1 cellular context compared by ENCODE assay signal in the genomic region with DNA sequence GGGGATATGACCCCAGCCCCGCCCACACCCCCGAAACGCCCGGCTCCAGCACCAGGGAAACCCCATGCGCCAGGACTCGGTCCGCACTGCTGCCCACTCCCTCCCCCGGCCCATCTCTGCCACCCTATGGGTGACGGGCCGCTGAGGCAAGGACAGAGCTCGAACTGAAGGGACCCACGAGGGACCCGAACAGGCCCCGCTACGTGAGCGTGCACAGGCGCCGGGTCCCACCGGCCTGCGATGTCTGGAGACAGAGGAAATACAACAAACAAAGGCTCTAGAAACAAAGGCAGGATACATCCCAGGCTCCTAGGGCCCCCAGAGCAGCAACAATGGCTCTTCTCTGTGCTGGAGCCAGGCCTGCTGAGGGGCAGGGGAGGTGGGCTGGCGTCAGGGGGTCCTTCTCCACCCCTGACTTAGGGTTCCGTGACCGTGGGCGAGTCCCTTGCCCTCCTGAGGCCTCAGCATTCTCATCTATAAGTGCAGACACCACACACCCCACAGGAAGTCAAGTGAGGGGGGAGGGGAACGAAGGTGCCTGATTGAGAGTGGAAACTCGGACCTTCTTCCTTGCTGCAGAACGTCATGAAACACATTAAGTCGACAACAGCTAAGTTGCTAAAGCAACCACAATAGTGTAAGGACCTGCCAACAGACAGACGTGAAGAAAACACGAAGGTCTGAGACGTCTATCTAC.
TF ChIP-seq lines count a peak whose summit lies in the region.

No MANE protein-coding gene starts in this region.

TF ChIP-seq in IMR-90, 13 proteins besides CTCF, POLR2A, EP300 and RAD21 (continued from another document):
- TF ChIP-seq, protein P1, sequence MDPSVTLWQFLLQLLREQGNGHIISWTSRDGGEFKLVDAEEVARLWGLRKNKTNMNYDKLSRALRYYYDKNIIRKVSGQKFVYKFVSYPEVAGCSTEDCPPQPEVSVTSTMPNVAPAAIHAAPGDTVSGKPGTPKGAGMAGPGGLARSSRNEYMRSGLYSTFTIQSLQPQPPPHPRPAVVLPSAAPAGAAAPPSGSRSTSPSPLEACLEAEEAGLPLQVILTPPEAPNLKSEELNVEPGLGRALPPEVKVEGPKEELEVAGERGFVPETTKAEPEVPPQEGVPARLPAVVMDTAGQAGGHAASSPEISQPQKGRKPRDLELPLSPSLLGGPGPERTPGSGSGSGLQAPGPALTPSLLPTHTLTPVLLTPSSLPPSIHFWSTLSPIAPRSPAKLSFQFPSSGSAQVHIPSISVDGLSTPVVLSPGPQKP (IDR thresholded peaks at IDR 0.05; ENCODE audit: borderline replicate concordance, low read depth, low read length) = no peak
- no peak for TF ChIP-seq BHLHE40 (IDR thresholded peaks at IDR 0.05; ENCODE audit: low read depth, low read length)
